ENCODE assay signal across 16 cellular contexts in the genomic region with DNA sequence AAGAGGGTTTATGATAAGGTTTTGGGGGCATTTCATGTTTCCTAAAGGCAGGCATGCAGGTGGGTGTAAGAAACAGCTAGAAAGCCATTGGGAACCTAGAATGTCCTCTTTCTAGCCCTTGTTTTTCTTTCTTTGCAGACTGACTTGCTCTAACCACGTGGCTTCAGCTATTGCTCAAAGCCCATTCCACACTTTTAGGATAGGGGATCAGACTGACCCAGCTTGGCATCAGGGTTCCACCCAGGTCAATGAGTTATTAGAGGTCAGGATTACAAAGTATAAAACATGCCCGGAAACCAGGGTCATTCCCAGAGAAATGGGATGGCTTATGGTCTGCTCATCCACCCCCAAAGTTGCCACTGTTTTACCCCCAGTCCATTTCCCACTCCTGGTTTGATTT.
"Had no signal": no experiment of that assay in that cellular context is flagged by ENCODE, and none has a peak within 500 bp of the region (broad histone marks: within the 10 kb centered on the region; RNA-seq: fewer than 3 reads in every experiment).

No MANE protein-coding gene starts in this region.

- H3K4me3 ChIP-seq: esophagus squamous epithelium, gastroesophageal sphincter, left lung, lower lobe of right lung, sigmoid colon, skin epidermis had no signal

- H3K4me1 ChIP-seq: esophagus squamous epithelium, gastroesophageal sphincter, left lung, lower lobe of right lung, sigmoid colon had no signal

- H3K9me3 ChIP-seq: gastroesophageal sphincter, left lung, lower lobe of right lung, sigmoid colon had no signal

- H3K27ac ChIP-seq: esophagus squamous epithelium, gastroesophageal sphincter, left lung, lower lobe of right lung, sigmoid colon, skin epidermis had no signal

- ATAC-seq: gastroesophageal sphincter, left lung, lower lobe of right lung had no signal

- DNase-seq: esophagus squamous epithelium; foreskin fibroblast; glutamatergic neuron; islet precursor cell; left lung; lower lobe of right lung; nephron progenitor cell; sigmoid colon; stimulated activated CD4-positive, alpha-beta T cell treated with anti-CD3 and anti-CD28 coated beads, Interleukin-2, amount 100 ng/mL, for 24 hours; stimulated activated CD4-positive, alpha-beta T cell treated with anti-CD3 and anti-CD28 coated beads, Interleukin-4, amount 100 ng/mL, for 4 hours; stimulated activated naive CD4-positive, alpha-beta T cell treated with Interleukin-2 at 50 U/mL for 16 hours; trophoblast cell had no signal

- H3K27ac Mint-ChIP-seq: memory B cell, mesothelial cell of epicardium, nephron progenitor cell had no signal

- H3K9me3 Mint-ChIP-seq: memory B cell, mesothelial cell of epicardium had no signal

- H3K27me3 ChIP-seq: esophagus squamous epithelium, gastroesophageal sphincter, left lung, sigmoid colon had no signal

- H3K27me3 Mint-ChIP-seq: memory B cell had no signal

- H3K4me3 Mint-ChIP-seq: memory B cell, mesothelial cell of epicardium, nephron progenitor cell had no signal
